9 cellular contexts compared by ENCODE assay signal in genomic region chr1:26706315-26706714, GRCh38. TPM values are rescaled to one million over a fixed set of nuclear protein-coding genes. Genes with fewer than 3 reads are reported as not detected.
DNase-seq lines count a peak whose midpoint lies in the region; ATAC-seq, FAIRE-seq and TF ChIP-seq lines count a peak whose summit lies in the region.
"Had no signal": no experiment of that assay in that cellular context is flagged by ENCODE, and none has a peak within 500 bp of the region (broad histone marks: within the 10 kb centered on the region; RNA-seq: fewer than 3 reads in every experiment).

No MANE protein-coding gene starts in this region.

- no peaks in the 10 kb centered on the region for H3K27me3 ChIP-seq in CD4-positive, alpha-beta T cell (ENCODE audit: control insufficient read depth, insufficient read depth, low read length)
- H3K27me3 ChIP-seq in endothelial cell of umbilical vein (ENCODE audit: control insufficient read depth in 2 of 2, insufficient read depth in 2 of 2, low read length in 2 of 2) = no peaks in the 10 kb centered on the region
- no peaks in the 10 kb centered on the region for H3K27me3 ChIP-seq in neutrophil

- no peak overlapping the region for H2AFZ ChIP-seq in endothelial cell of umbilical vein (ENCODE audit: low read depth, low read length)

- no peak for TF ChIP-seq CTCF in CD4-positive, alpha-beta T cell (IDR thresholded peaks at IDR 0.05)
- TF ChIP-seq CTCF in endothelial cell of umbilical vein (IDR thresholded peaks at IDR 0.05; ENCODE audit: extremely low read depth in 1 of 2, insufficient read depth in 1 of 2, low read depth in 1 of 2, low read length in 2 of 2) = no peak
- TF ChIP-seq CTCF in neutrophil (IDR thresholded peaks at IDR 0.05) = no peak

- H3K4me3 Mint-ChIP-seq in CD4-positive, alpha-beta T cell = peak overlapping the region; percentile 35

- H3K36me3 ChIP-seq in endothelial cell of umbilical vein (ENCODE audit: control insufficient read depth in 2 of 2, extremely low read depth in 1 of 2, insufficient read depth in 2 of 2, low read length in 2 of 2) (peaks cover 4 to 6% of the 10 kb centered on the region in 2 experiments), neutrophil (no peaks in the 10 kb centered on the region)

- H3K27ac Mint-ChIP-seq in CD4-positive, alpha-beta T cell = peak overlapping the region; percentile 56

- H3K9ac ChIP-seq in endothelial cell of umbilical vein (replicated peaks; ENCODE audit: extremely low read depth, insufficient read depth, low read length) = no peak overlapping the region

- no peaks in the 10 kb centered on the region for H3K9me1 ChIP-seq in endothelial cell of umbilical vein (replicated peaks; ENCODE audit: control insufficient read depth, extremely low read depth, insufficient read depth, low read length)

- peak overlapping the region; percentile 38 for H3K4me2 ChIP-seq in endothelial cell of umbilical vein (ENCODE audit: insufficient read depth, low read length)

- no peaks in the 10 kb centered on the region for H3K27me3 Mint-ChIP-seq in CD4-positive, alpha-beta T cell

- intact Hi-C loops in CD4-positive, alpha-beta T cell (cut with DNase I, micrococcal nuclease) = no loop called here
- intact Hi-C loops in endothelial cell of umbilical vein (cut with micrococcal nuclease) = no loop called here

- POLR2A ChIA-PET in CD4-positive, alpha-beta T cell (lab: Charles Lee) = interaction anchor here (1.0 to 3.2 kb wide), 7 partner anchors 10 to 81 kb away, joined by 3 to 18 read pairs (median 4); partner anchors contain the start of genes ARID1A and PIGV
- POLR2A ChIA-PET in endothelial cell of umbilical vein (lab: Charles Lee) = interaction anchor here (0.6 to 1.2 kb wide), 3 partner anchors 9 to 13 kb away, joined by 3 to 4 read pairs (median 4); no protein-coding TSS in a partner anchor

- H3K27ac ChIP-seq in CD4-positive, alpha-beta T cell (ENCODE audit: low read depth, low read length) = no peak overlapping the region
- H3K27ac ChIP-seq in endothelial cell of umbilical vein (ENCODE audit: insufficient read depth, low read depth, low read length) = peak overlapping the region; percentile 26
- H3K27ac ChIP-seq in neutrophil = peak overlapping the region; percentile 62

- no peaks in the 10 kb centered on the region for H3K9me3 Mint-ChIP-seq in CD4-positive, alpha-beta T cell

- FAIRE-seq in endothelial cell of umbilical vein (lab: Jason Lieb, UNC) = no peak

- no peaks in the 10 kb centered on the region for H3K9me3 ChIP-seq in CD4-positive, alpha-beta T cell (ENCODE audit: control insufficient read depth, low read length)
- no peaks in the 10 kb centered on the region for H3K9me3 ChIP-seq in endothelial cell of umbilical vein (replicated peaks; ENCODE audit: control insufficient read depth, insufficient read depth, low read length)
- no peaks in the 10 kb centered on the region for H3K9me3 ChIP-seq in neutrophil

- peaks cover 28% of the 10 kb centered on the region for H4K20me1 ChIP-seq in endothelial cell of umbilical vein (replicated peaks; ENCODE audit: control insufficient read depth, extremely low read depth, insufficient read depth, low read length)

- no peak for ATAC-seq in CD4-positive, alpha-beta T cell (ENCODE audit: poor library complexity)
- ATAC-seq in GM18505 (IDR thresholded peaks at IDR 0.05; ENCODE audit: unreplicated experiment) (no peak), HG02981 (IDR thresholded peaks at IDR 0.05; ENCODE audit: unreplicated experiment) (no peak), HG03280 (IDR thresholded peaks at IDR 0.05; ENCODE audit: unreplicated experiment) (no peak)

- dilution Hi-C loops in endothelial cell of umbilical vein (cut with MboI; ENCODE audit: extremely low pct_ligation_motif_present, low sequenced_read_pairs) = no loop called here

- peak; percentile 8 for TF ChIP-seq POLR2A in endothelial cell of umbilical vein (IDR thresholded peaks at IDR 0.05; ENCODE audit: low read depth, low read length)
- TF ChIP-seq POLR2A in GM18505 (IDR thresholded peaks at IDR 0.05; ENCODE audit: borderline replicate concordance, extremely low read depth, insufficient read depth, insufficient read length) = no peak

- peaks cover 45% of the 10 kb centered on the region for H3K4me1 Mint-ChIP-seq in CD4-positive, alpha-beta T cell (ENCODE audit: low read depth)

- H3K79me2 ChIP-seq in endothelial cell of umbilical vein (ENCODE audit: control insufficient read depth, insufficient read depth, low read length) = peaks cover 95% of the 10 kb centered on the region

- H3K4me1 ChIP-seq in endothelial cell of umbilical vein (ENCODE audit: control insufficient read depth, extremely low read depth, insufficient read depth, low read length) = peaks cover 40% of the 10 kb centered on the region
- peaks cover 61 to 65% of the 10 kb centered on the region in 2 experiments for H3K4me1 ChIP-seq in neutrophil (ENCODE audit: control insufficient read depth in 1 of 2, insufficient read depth in 1 of 2, low read depth in 1 of 2, low read length in 1 of 2)

- H3K4me3 ChIP-seq in endothelial cell of umbilical vein (replicated peaks in 1 of 3; ENCODE audit: insufficient read depth in 1 of 3, low read depth in 1 of 3, low read length in 3 of 3) (no peak overlapping the region), neutrophil (ENCODE audit: low read depth in 1 of 2, low read length in 1 of 2) (no peak overlapping the region)

- DNase-seq in CD4-positive, alpha-beta T cell = no peak
- DNase-seq in NCI-H2227 (lab: John Stamatoyannopoulos, UW; ENCODE audit: unreplicated experiment) = peak; percentile 16
- DNase-seq in endothelial cell of umbilical vein (ENCODE audit: low read depth, low spot score) = no peak
- DNase-seq in nucleus accumbens (lab: John Stamatoyannopoulos, UW) = no peak
- DNase-seq: activated CD4-positive, CD25-positive, alpha-beta regulatory T cell treated with anti-CD3 and anti-CD28 coated beads, Interleukin-2, amount 50 U/mL, for 72 hours had no signal

- peaks cover 55% of the 10 kb centered on the region for H3K36me3 Mint-ChIP-seq in CD4-positive, alpha-beta T cell (ENCODE audit: low read depth)

- no TSS peak for BruUV-seq in endothelial cell of umbilical vein (replicated peaks; lab: Mats Ljungman, UMichigan)

- CTCF ChIA-PET in CD4-positive, alpha-beta T cell (lab: Charles Lee) = interaction anchor here (1.0 to 1.3 kb wide), 5 partner anchors 9 to 114 kb away, joined by 3 to 4 read pairs (median 3); no protein-coding TSS in a partner anchor
- CTCF ChIA-PET in endothelial cell of umbilical vein (lab: Charles Lee) = interaction anchor here (1.2 to 3.2 kb wide), 5 partner anchors 9 to 104 kb away, joined by 3 to 11 read pairs (median 4); no protein-coding TSS in a partner anchor

TF ChIP-seq in endothelial cell of umbilical vein, 7 proteins besides CTCF, POLR2A, EP300 and RAD21:
- TF ChIP-seq POLR2AphosphoS5 (IDR thresholded peaks at IDR 0.05; ENCODE audit: insufficient read depth, low read depth, low read length) (no peak), JUN (IDR thresholded peaks at IDR 0.05; ENCODE audit: borderline replicate concordance, insufficient read depth, insufficient read length, low read depth) (no peak), MYC (IDR thresholded peaks at IDR 0.05; ENCODE audit: low read depth, low read length) (no peak), MAX (IDR thresholded peaks at IDR 0.05; ENCODE audit: insufficient read depth, insufficient read length) (no peak), EZH2 (IDR thresholded peaks at IDR 0.05; ENCODE audit: borderline replicate concordance, low read depth, low read length, severe bottlenecking) (no peak)

RNA-seq across cellular contexts. Expression of gene ARID1A, which starts 10.5 kb away (rescaled TPM):
- total RNA-seq in CD4-positive, alpha-beta T cell = 100 to 1,000 TPM; 102 to 103 TPM
- total RNA-seq in endothelial cell of umbilical vein = 67.0 and 77.2 TPM in 2 replicates
- 36.9 and 39.0 TPM in 2 replicates for polyA plus RNA-seq in endothelial cell of umbilical vein
- 33.9 and 37.5 TPM in 2 replicates for polyA plus RNA-seq in endothelial cell of umbilical vein (2011; cell fraction: cytosol; rRNA removed)
- polyA plus RNA-seq in endothelial cell of umbilical vein (2011; cell fraction: nucleus; rRNA removed) = 69.0 and 81.0 TPM in 2 replicates
- polyA plus RNA-seq in endothelial cell of umbilical vein (2012) = 30.6 and 34.7 TPM in 2 replicates
- polyA minus RNA-seq in endothelial cell of umbilical vein = 57.2 and 66.1 TPM in 2 replicates
- polyA minus RNA-seq in endothelial cell of umbilical vein (2011; cell fraction: cytosol; rRNA and poly(A)+ RNA removed) = 22.1 TPM
- 54.8 and 54.9 TPM in 2 replicates for polyA minus RNA-seq in endothelial cell of umbilical vein (2011; cell fraction: nucleus; rRNA and poly(A)+ RNA removed)
